ENCODE assay signal across 9 cellular contexts in the genomic region with DNA sequence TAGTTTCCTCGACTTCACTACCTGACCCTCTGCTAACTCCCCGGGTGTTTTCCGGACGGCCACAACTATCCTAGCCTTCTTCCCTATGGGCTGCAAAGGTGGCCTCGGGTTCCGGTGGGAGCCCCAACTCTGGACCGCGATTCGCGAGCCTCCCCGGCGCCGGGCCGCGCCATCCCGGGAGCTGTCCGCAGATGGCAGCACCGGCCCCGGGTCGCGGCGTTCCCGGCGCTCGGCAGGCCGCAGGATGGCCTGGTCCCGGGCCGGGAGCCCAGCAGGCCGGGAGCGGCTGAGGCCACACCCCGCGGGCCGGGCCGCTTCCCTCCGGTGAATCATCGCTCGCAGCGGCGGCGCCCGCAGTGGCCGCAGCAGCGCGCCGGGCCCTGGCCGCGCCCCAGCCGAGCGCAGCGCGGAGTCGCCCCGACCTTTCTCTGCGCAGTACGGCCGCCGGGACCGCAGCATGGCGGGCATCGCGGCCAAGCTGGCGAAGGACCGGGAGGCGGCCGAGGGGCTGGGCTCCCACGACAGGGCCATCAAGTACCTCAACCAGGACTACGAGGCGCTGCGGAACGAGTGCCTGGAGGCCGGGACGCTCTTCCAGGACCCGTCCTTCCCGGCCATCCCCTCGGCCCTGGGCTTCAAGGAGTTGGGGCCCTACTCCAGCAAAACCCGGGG. TPM values are rescaled to one million over a fixed set of nuclear protein-coding genes. Genes with fewer than 3 reads are reported as not detected.
A peak's percentile ranks its signal among the peaks of the same experiment; 100 is the strongest.
DNase-seq lines count a peak whose midpoint lies in the region; ATAC-seq, FAIRE-seq and TF ChIP-seq lines count a peak whose summit lies in the region.
"Had no signal": no experiment of that assay in that cellular context is flagged by ENCODE, and none has a peak within 500 bp of the region (broad histone marks: within the 10 kb centered on the region; RNA-seq: fewer than 3 reads in every experiment).

A gene (plus strand): TSS at position 356 of the 672 bp plus-strand sequence. CDS start 102 bp downstream, at position 458.

- no peaks in the 10 kb centered on the region for H3K27me3 ChIP-seq in RWPE2 (ENCODE audit: insufficient read depth, poor library complexity, severe bottlenecking)
- H3K27me3 ChIP-seq in neural cell (ENCODE audit: insufficient read depth, low read depth, low read length): no peaks in the 10 kb centered on the region
- H3K27me3 ChIP-seq in tibial nerve: no peaks in the 10 kb centered on the region

- peak within 1 kb of the TSS; percentile 60 for H2AFZ ChIP-seq in neural cell (ENCODE audit: low read depth, low read length)

- peaks cover 9% of the 10 kb centered on the region for H3K79me2 ChIP-seq in neural cell (replicated peaks; ENCODE audit: insufficient read depth, low read length)

- TF ChIP-seq POLR2A in tibial nerve (IDR thresholded peaks at IDR 0.05): peak; percentile 70 to 73

- no peak for TF ChIP-seq EP300 in neural cell (conservative IDR thresholded peaks at IDR 0.05; ENCODE audit: poor library complexity, severe bottlenecking)
- no peak for TF ChIP-seq EP300 in tibial nerve (IDR thresholded peaks at IDR 0.05)

- H3K9me3 ChIP-seq in RWPE2 (ENCODE audit: severe bottlenecking) (no peaks in the 10 kb centered on the region), neural cell (ENCODE audit: low read length) (no peaks in the 10 kb centered on the region), tibial nerve (no peaks in the 10 kb centered on the region)

- peak within 1 kb of the TSS; percentile 94 for H3K27ac ChIP-seq in RWPE2 (ENCODE audit: poor library complexity, severe bottlenecking)
- no peak within 1 kb of the TSS for H3K27ac ChIP-seq in neural cell (ENCODE audit: low read length)
- H3K27ac ChIP-seq in tibial nerve: peak within 1 kb of the TSS; percentile 71 to 99 (median 96)

- peak within 1 kb of the TSS; percentile 84 for H3K9ac ChIP-seq in neural cell (ENCODE audit: low read length)

- TF ChIP-seq CTCF in RWPE2 (IDR thresholded peaks at IDR 0.05; ENCODE audit: poor library complexity, severe bottlenecking): peak; percentile 68
- peak; percentile 77 for TF ChIP-seq CTCF in neural cell (IDR thresholded peaks at IDR 0.05; ENCODE audit: poor library complexity, severe bottlenecking)
- TF ChIP-seq CTCF in tibial nerve (IDR thresholded peaks at IDR 0.05): peak; percentile 64 to 97 (median 86)

- DNase-seq in COR-L47 (lab: John Stamatoyannopoulos, UW) (peak; percentile 27), RWPE2 (ENCODE audit: low spot score) (peak; percentile 67), frontal cortex (ENCODE audit: low spot score in 2 of 2) (peak; percentile 92 to 94), tibial nerve (ENCODE audit: low spot score in 2 of 2) (peak; percentile 48 to 67)
- peak; percentile 50 for DNase-seq in activated naive CD4-positive, alpha-beta T cell treated with anti-CD3 and anti-CD28 coated beads, Interleukin-2, amount 50 U/mL, for 16 hours

- H3K4me2 ChIP-seq in neural cell (ENCODE audit: low read length): peak within 1 kb of the TSS; percentile 82

- WGBS in tibial nerve, 2 donors: 0 to 1% methylated on average over 29 to 38 of the region's 76 CpGs

- ATAC-seq in GM19395 (IDR thresholded peaks at IDR 0.05; ENCODE audit: unreplicated experiment) (peak; percentile 62), HG03520 (IDR thresholded peaks at IDR 0.05; ENCODE audit: unreplicated experiment) (peak; percentile 40), RWPE2 (ENCODE audit: low read depth) (peak; percentile 61)

- TF ChIP-seq RAD21 in neural cell (conservative IDR thresholded peaks at IDR 0.05): peak; percentile 59

- H3K36me3 ChIP-seq in RWPE2 (ENCODE audit: low read depth) (peaks cover 22% of the 10 kb centered on the region), neural cell (ENCODE audit: insufficient read depth, low read length) (no peaks in the 10 kb centered on the region), tibial nerve (peaks cover 0 to 4% (median 0%) of the 10 kb centered on the region in 3 donors)

- H3F3A ChIP-seq in neural cell (ENCODE audit: insufficient read depth, low read length, poor library complexity, severe bottlenecking): no peaks in the 10 kb centered on the region

- H4K20me1 ChIP-seq in neural cell (ENCODE audit: insufficient read depth): no peaks in the 10 kb centered on the region

- H3K4me1 ChIP-seq in RWPE2 (ENCODE audit: insufficient read depth, poor library complexity, severe bottlenecking): peaks cover 37% of the 10 kb centered on the region
- peaks cover 0 to 64% (median 43%) of the 10 kb centered on the region in 4 donors for H3K4me1 ChIP-seq in tibial nerve

- H3K9me2 ChIP-seq in neural cell (ENCODE audit: insufficient read depth, low read length): no peaks in the 10 kb centered on the region

- H3K4me3 ChIP-seq in RWPE2 (ENCODE audit: severe bottlenecking) (peak within 1 kb of the TSS; percentile 93), neural cell (ENCODE audit: low read length) (peak within 1 kb of the TSS; percentile 76), tibial nerve (peak within 1 kb of the TSS; percentile 58 to 96 (median 86))

- no peak for FAIRE-seq in frontal cortex (lab: Jason Lieb, UNC)
- FAIRE-seq: colon had no signal

TF ChIP-seq in neural cell, 6 proteins besides CTCF, POLR2A, EP300 and RAD21:
- peak; percentile 65 for TF ChIP-seq TAF1 (IDR thresholded peaks at IDR 0.05; ENCODE audit: low read depth)
- TF ChIP-seq MXI1 (conservative IDR thresholded peaks at IDR 0.05; ENCODE audit: poor library complexity, severe bottlenecking): peak; percentile 45
- TF ChIP-seq EZH2 (IDR thresholded peaks at IDR 0.05; ENCODE audit: borderline replicate concordance, insufficient read depth, low read length, poor library complexity, severe bottlenecking): no peak
- TF ChIP-seq POLR2AphosphoS5 (IDR thresholded peaks at IDR 0.05): no peak
- TF ChIP-seq, protein P1, sequence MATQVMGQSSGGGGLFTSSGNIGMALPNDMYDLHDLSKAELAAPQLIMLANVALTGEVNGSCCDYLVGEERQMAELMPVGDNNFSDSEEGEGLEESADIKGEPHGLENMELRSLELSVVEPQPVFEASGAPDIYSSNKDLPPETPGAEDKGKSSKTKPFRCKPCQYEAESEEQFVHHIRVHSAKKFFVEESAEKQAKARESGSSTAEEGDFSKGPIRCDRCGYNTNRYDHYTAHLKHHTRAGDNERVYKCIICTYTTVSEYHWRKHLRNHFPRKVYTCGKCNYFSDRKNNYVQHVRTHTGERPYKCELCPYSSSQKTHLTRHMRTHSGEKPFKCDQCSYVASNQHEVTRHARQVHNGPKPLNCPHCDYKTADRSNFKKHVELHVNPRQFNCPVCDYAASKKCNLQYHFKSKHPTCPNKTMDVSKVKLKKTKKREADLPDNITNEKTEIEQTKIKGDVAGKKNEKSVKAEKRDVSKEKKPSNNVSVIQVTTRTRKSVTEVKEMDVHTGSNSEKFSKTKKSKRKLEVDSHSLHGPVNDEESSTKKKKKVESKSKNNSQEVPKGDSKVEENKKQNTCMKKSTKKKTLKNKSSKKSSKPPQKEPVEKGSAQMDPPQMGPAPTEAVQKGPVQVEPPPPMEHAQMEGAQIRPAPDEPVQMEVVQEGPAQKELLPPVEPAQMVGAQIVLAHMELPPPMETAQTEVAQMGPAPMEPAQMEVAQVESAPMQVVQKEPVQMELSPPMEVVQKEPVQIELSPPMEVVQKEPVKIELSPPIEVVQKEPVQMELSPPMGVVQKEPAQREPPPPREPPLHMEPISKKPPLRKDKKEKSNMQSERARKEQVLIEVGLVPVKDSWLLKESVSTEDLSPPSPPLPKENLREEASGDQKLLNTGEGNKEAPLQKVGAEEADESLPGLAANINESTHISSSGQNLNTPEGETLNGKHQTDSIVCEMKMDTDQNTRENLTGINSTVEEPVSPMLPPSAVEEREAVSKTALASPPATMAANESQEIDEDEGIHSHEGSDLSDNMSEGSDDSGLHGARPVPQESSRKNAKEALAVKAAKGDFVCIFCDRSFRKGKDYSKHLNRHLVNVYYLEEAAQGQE (IDR thresholded peaks at IDR 0.05; ENCODE audit: borderline replicate concordance): peak; percentile 34
- peak; percentile 71 for TF ChIP-seq SMC3 (conservative IDR thresholded peaks at IDR 0.05; ENCODE audit: poor library complexity)
TF ChIP-seq in neural cell: peak in this region for 4.

RNA-seq across cellular contexts. Expression of the gene that starts here (rescaled TPM):
- 36.7 TPM for total RNA-seq in frontal cortex
- polyA plus RNA-seq in neural cell: 58.8 and 62.6 TPM in 2 replicates
- 46.7 and 53.1 TPM in 2 replicates for polyA minus RNA-seq in neural cell
- 100 to 1,000 TPM; 160 to 207 (median 177) TPM for total RNA-seq in tibial nerve

Comparison
In these comparisons a context has a peak if more than half of its experiments do, and no peak if none do; other contexts are left out.
1. DNase-seq: peak in every context shown above with its lines; median percentile 93 in frontal cortex; 67 in RWPE2; 58 in tibial nerve; 50 in activated naive CD4-positive, alpha-beta T cell treated with anti-CD3 and anti-CD28 coated beads, Interleukin-2, amount 50 U/mL, for 16 hours; 27 in COR-L47.